Comparison of ENCODE assay signal across 9 cellular contexts in the genomic region with DNA sequence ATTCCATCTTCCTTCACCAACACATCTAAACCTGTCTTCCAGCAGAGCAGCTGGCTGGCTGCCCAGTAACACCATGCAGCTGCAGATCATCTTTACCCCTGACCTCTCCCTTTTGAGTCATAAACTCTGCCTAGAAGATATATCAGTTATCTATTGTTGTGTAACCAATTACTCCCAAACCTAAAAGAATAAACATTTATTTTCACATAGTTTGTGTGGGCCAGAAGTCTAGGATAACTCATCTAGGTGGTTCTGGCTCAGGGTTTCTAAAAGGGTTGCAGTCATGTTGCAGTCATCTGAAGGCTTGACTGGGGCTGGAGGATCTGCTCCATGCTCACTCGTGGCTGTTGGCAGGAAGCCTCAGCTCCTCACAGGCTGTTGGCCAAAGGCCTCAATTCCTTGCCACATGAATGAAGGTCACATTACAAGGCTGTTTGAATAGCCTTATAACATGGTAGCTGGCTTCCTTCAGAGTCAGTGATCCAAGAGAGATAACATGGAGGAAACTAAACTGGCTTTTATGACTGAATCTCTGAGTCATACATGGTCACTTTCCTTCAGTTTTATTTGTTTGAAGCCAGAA.
DNase-seq lines count a peak whose midpoint lies in the region; ATAC-seq and TF ChIP-seq lines count a peak whose summit lies in the region.
"Had no signal": no experiment of that assay in that cellular context is flagged by ENCODE, and none has a peak within 500 bp of the region (broad histone marks: within the 10 kb centered on the region; RNA-seq: fewer than 3 reads in every experiment).

No MANE protein-coding gene starts in this region.

- no peaks in the 10 kb centered on the region for H3K4me1 Mint-ChIP-seq in effector memory CD8-positive, alpha-beta T cell (ENCODE audit: low read depth in 2 of 2)

- no peak overlapping the region for H2BK15ac ChIP-seq in neuronal stem cell (ENCODE audit: low read length)

- no peaks in the 10 kb centered on the region for H4K20me1 ChIP-seq in fibroblast of lung (ENCODE audit: control insufficient read depth, extremely low read depth, insufficient read depth, low read length)

- no peak overlapping the region for H2AFZ ChIP-seq in fibroblast of lung (ENCODE audit: low read length)
- H2AFZ ChIP-seq in neuronal stem cell (ENCODE audit: low read length) = no peak overlapping the region

- no peaks in the 10 kb centered on the region for H3K79me1 ChIP-seq in neuronal stem cell (ENCODE audit: low read depth, low read length)

- H4K8ac ChIP-seq in neuronal stem cell (ENCODE audit: low read depth, low read length) = no peak overlapping the region

- H3K36me3 ChIP-seq in BE2C (no peaks in the 10 kb centered on the region), fibroblast of lung (ENCODE audit: control insufficient read depth, insufficient read depth, low read length) (no peaks in the 10 kb centered on the region), neuronal stem cell (replicated peaks in 1 of 2; ENCODE audit: control insufficient read depth in 2 of 2, insufficient read depth in 2 of 2, low read length in 2 of 2) (no peaks in the 10 kb centered on the region), HAP-1 (replicated peaks) (no peaks in the 10 kb centered on the region)

- H3K9me3 ChIP-seq in BE2C = no peaks in the 10 kb centered on the region
- no peaks in the 10 kb centered on the region for H3K9me3 ChIP-seq in fibroblast of lung (ENCODE audit: control insufficient read depth, insufficient read depth, low read depth, low read length)
- peaks cover 0 to 3% of the 10 kb centered on the region in 2 donors for H3K9me3 ChIP-seq in neuronal stem cell (replicated peaks in 1 of 2; ENCODE audit: control insufficient read depth in 2 of 2, insufficient read depth in 1 of 2, low read depth in 1 of 2, low read length in 2 of 2)
- H3K9me3 ChIP-seq in HAP-1 = no peaks in the 10 kb centered on the region

- H3K27me3 Mint-ChIP-seq in effector memory CD8-positive, alpha-beta T cell = no peaks in the 10 kb centered on the region

- H3K4me2 ChIP-seq in fibroblast of lung (ENCODE audit: extremely low read depth, insufficient read depth, low read length) (no peak overlapping the region), neuronal stem cell (ENCODE audit: insufficient read depth, low read length, poor library complexity, severe bottlenecking) (no peak overlapping the region)

- H2AK5ac ChIP-seq in neuronal stem cell (ENCODE audit: low read depth, low read length) = no peak overlapping the region

- H2BK5ac ChIP-seq in neuronal stem cell (ENCODE audit: low read length) = no peak overlapping the region

- no peak for TF ChIP-seq CTCF in BE2C (IDR thresholded peaks at IDR 0.05; ENCODE audit: low read depth, low read length)
- no peak for TF ChIP-seq CTCF in RWPE1 (conservative IDR thresholded peaks at IDR 0.05; ENCODE audit: low read depth)
- no peak for TF ChIP-seq CTCF in fibroblast of lung (conservative IDR thresholded peaks at IDR 0.05 in 1 of 2, IDR thresholded peaks at IDR 0.05 in 1 of 2; ENCODE audit: low read depth in 1 of 2, low read length in 2 of 2)

- no peaks in the 10 kb centered on the region for H3K4me1 ChIP-seq in BE2C
- no peaks in the 10 kb centered on the region for H3K4me1 ChIP-seq in fibroblast of lung (ENCODE audit: control insufficient read depth, extremely low read depth, insufficient read depth, low read length)
- H3K4me1 ChIP-seq in neuronal stem cell (ENCODE audit: control insufficient read depth in 2 of 2, insufficient read depth in 1 of 2, low read depth in 1 of 2, low read length in 2 of 2) = no peaks in the 10 kb centered on the region
- peaks cover 8% of the 10 kb centered on the region; the same call in 1 of the 2 replicates for H3K4me1 ChIP-seq in HAP-1

- no CpG with 5 or more reads among the region's 1 CpG for WGBS in neuronal stem cell (ENCODE audit: extremely low coverage in 2 of 2, insufficient read length in 2 of 2, insufficient replicate concordance in 1 of 2), 2 donors

- H2BK120ac ChIP-seq in neuronal stem cell (ENCODE audit: low read depth, low read length) = no peak overlapping the region

- H4K91ac ChIP-seq in neuronal stem cell (ENCODE audit: low read depth, low read length, poor library complexity) = no peak overlapping the region

- H3K18ac ChIP-seq in neuronal stem cell (ENCODE audit: low read length) = no peak overlapping the region

- H3K4me3 ChIP-seq in BE2C (ENCODE audit: low read depth, low read length) (no peak overlapping the region), fibroblast of lung (replicated peaks in 1 of 4; ENCODE audit: control extremely low read depth in 1 of 4, insufficient read depth in 1 of 4, low read depth in 3 of 4, low read length in 4 of 4) (no peak overlapping the region), neuronal stem cell (ENCODE audit: low read length in 2 of 2) (no peak overlapping the region), HAP-1 (no peak overlapping the region)

- in situ Hi-C loops in HAP-1 (cut with MboI; ENCODE audit: low sequenced_read_pairs) = loop anchor here (25.0 kb wide), 1 partner anchor 591 kb away; no protein-coding TSS in a partner anchor

- H3K14ac ChIP-seq in neuronal stem cell (ENCODE audit: low read length) = no peak overlapping the region

- CTCF ChIA-PET in RWPE1 (lab: Yijun Ruan, JAX) = interaction anchor here (0.6 kb wide), 1 partner anchor 112 kb away, joined by 3 read pairs; no protein-coding TSS in a partner anchor

- no peaks in the 10 kb centered on the region for H3K36me3 Mint-ChIP-seq in effector memory CD8-positive, alpha-beta T cell (ENCODE audit: insufficient read depth)

- no peak for ATAC-seq in effector memory CD8-positive, alpha-beta T cell (replicated peaks)

- POLR2A ChIA-PET in RWPE1 (lab: Yijun Ruan, JAX; ENCODE audit: low non-redundant PET) = no interaction called here

- no peak overlapping the region for H3K23ac ChIP-seq in neuronal stem cell (ENCODE audit: low read depth, low read length, poor library complexity)

- peak overlapping the region; percentile 74 for H3K27ac ChIP-seq in RWPE1
- no peak overlapping the region for H3K27ac ChIP-seq in fibroblast of lung (ENCODE audit: insufficient read depth, low read length)
- no peak overlapping the region for H3K27ac ChIP-seq in neuronal stem cell (replicated peaks; ENCODE audit: low read length)

- H3K27me3 ChIP-seq in BE2C (no peaks in the 10 kb centered on the region), fibroblast of lung (ENCODE audit: control insufficient read depth, insufficient read depth, low read length) (no peaks in the 10 kb centered on the region), neuronal stem cell (ENCODE audit: control insufficient read depth in 3 of 3, insufficient read depth in 3 of 3, low read depth in 1 of 3, low read length in 3 of 3) (no peaks in the 10 kb centered on the region), HAP-1 (ENCODE audit: low read depth) (no peaks in the 10 kb centered on the region)

- no peak overlapping the region for H3K27ac Mint-ChIP-seq in effector memory CD8-positive, alpha-beta T cell

- DNase-seq in BE2C (peak; percentile 41), HT1080 (ENCODE audit: low read depth) (peak; percentile 95), RWPE1 (ENCODE audit: low spot score) (peak; percentile 62), fibroblast of lung (ENCODE audit: low read depth in 2 of 2) (peak; percentile 59 to 72), neuronal stem cell (ENCODE audit: low spot score) (no peak), epidermal melanocyte (ENCODE audit: insufficient read length, low spot score) (no peak), HAP-1 (ENCODE audit: low spot score in 2 of 2) (no peak)
- no peak for DNase-seq in effector memory CD8-positive, alpha-beta T cell
- DNase-seq: SW 1271 had no signal

- H2BK12ac ChIP-seq in neuronal stem cell (ENCODE audit: low read length) = no peak overlapping the region

- H3K4me3 Mint-ChIP-seq in effector memory CD8-positive, alpha-beta T cell = no peak overlapping the region

- no peak overlapping the region for H3K4ac ChIP-seq in neuronal stem cell (ENCODE audit: low read length)

- H3K79me2 ChIP-seq in fibroblast of lung (ENCODE audit: control insufficient read depth, insufficient read depth, low read length) = no peaks in the 10 kb centered on the region

- H3K9me3 Mint-ChIP-seq in effector memory CD8-positive, alpha-beta T cell = no peaks in the 10 kb centered on the region

- H3K9ac ChIP-seq in fibroblast of lung (ENCODE audit: insufficient read depth, low read length) = no peak overlapping the region
- no peak overlapping the region for H3K9ac ChIP-seq in neuronal stem cell (ENCODE audit: low read depth, low read length, poor library complexity)

Comparison
In these comparisons a context has a peak if more than half of its experiments do, and no peak if none do; other contexts are left out.
1. DNase-seq: peak in BE2C (single experiment), HT1080 (single experiment), RWPE1 (single experiment) and fibroblast of lung (2 of 2); none in effector memory CD8-positive, alpha-beta T cell (0 of 3), neuronal stem cell (single experiment), epidermal melanocyte (single experiment) and HAP-1 (0 of 2).